Comparison of ENCODE assay signal across 8 cellular contexts in genomic region chrX:109475174-109475891, GRCh38. TPM values are rescaled to one million over a fixed set of nuclear protein-coding genes. Genes with fewer than 3 reads are reported as not detected.
DNase-seq lines count a peak whose midpoint lies in the region; ATAC-seq and TF ChIP-seq lines count a peak whose summit lies in the region.

No MANE protein-coding gene starts in this region.

- H3K27ac ChIP-seq in coronary artery (no peak overlapping the region), lower lobe of right lung (no peak overlapping the region)

- no peaks in the 10 kb centered on the region for H3K4me1 ChIP-seq in lower lobe of right lung

- H3K36me3 ChIP-seq in H7 (replicated peaks; ENCODE audit: control insufficient read depth, insufficient read depth, low read length) (no peaks in the 10 kb centered on the region), lower lobe of right lung (no peaks in the 10 kb centered on the region)

- peak; percentile 27 for TF ChIP-seq CTCF in coronary artery (IDR thresholded peaks at IDR 0.05)
- TF ChIP-seq CTCF in lower lobe of right lung (IDR thresholded peaks at IDR 0.05), result peak; percentile 42

- H3K4me3 ChIP-seq in H7 (ENCODE audit: insufficient read depth, low read depth, low read length) (0 out of 2 replicates have a peak overlapping the region, but pooled peaks have one; percentile 4), coronary artery (peak overlapping the region; percentile 21), lower lobe of right lung (no peak overlapping the region)

- peak; percentile 50 to 81 for ATAC-seq in lower lobe of right lung

- intact Hi-C loops in lower lobe of right lung (cut with DNase I), result no loop called here

- peak; percentile 39 for DNase-seq in COLO829 (ENCODE audit: low spot score)
- peak; percentile 15 for DNase-seq in H7
- DNase-seq in NCI-H748 (lab: John Stamatoyannopoulos, UW; ENCODE audit: unreplicated experiment), result peak; percentile 53
- DNase-seq in coronary artery (ENCODE audit: low spot score), result no peak
- DNase-seq in lower lobe of right lung, result no peak
- no peak for DNase-seq in SW 1271 (lab: John Stamatoyannopoulos, UW)
- DNase-seq in GOT3 (lab: John Stamatoyannopoulos, UW), result no peak
- no peak for DNase-seq in stimulated activated CD4-positive, alpha-beta T cell treated with anti-CD3 and anti-CD28 coated beads, Interleukin-12 subunit alpha, Interleukin-12 subunit beta, amount 100 ng/mL, for 4 hours

- no peaks in the 10 kb centered on the region for H3K9me3 ChIP-seq in lower lobe of right lung

- H3K27me3 ChIP-seq in H7 (ENCODE audit: control insufficient read depth, insufficient read depth, low read length) (no peaks in the 10 kb centered on the region), lower lobe of right lung (ENCODE audit: low read depth) (peaks cover 4% of the 10 kb centered on the region)

RNA-seq across cellular contexts. Expression of gene GUCY2F, which starts 6.6 kb away (rescaled TPM):
- 0.03 and 0.22 TPM in 2 replicates for total RNA-seq in H7 (2014; rRNA removed; shearing (Covaris generic))
- total RNA-seq in lower lobe of right lung, result 0.18 TPM

Comparison
In these comparisons a context has a peak if more than half of its experiments do, and no peak if none do; other contexts are left out.
1. DNase-seq: peak in COLO829 (single experiment), H7 (single experiment) and NCI-H748 (single experiment); none in coronary artery (single experiment), lower lobe of right lung (single experiment), SW 1271 (0 of 2), GOT3 (single experiment) and stimulated activated CD4-positive, alpha-beta T cell treated with anti-CD3 and anti-CD28 coated beads, Interleukin-12 subunit alpha, Interleukin-12 subunit beta, amount 100 ng/mL, for 4 hours (single experiment).